In genomic region chr16:89143911-89144675, GRCh38 we compare ENCODE assay signal across 21 cellular contexts. TPM values are rescaled to one million over a fixed set of nuclear protein-coding genes. Genes with fewer than 3 reads are reported as not detected.
DNase-seq lines count a peak whose midpoint lies in the region; ATAC-seq, FAIRE-seq and TF ChIP-seq lines count a peak whose summit lies in the region.
"Had no signal": no experiment of that assay in that cellular context is flagged by ENCODE, and none has a peak within 500 bp of the region (broad histone marks: within the 10 kb centered on the region; RNA-seq: fewer than 3 reads in every experiment).

No MANE protein-coding gene starts in this region.

- H3K4me1 ChIP-seq in Panc1 (ENCODE audit: control insufficient read depth, insufficient read depth, low read length): no peaks in the 10 kb centered on the region
- no peaks in the 10 kb centered on the region for H3K4me1 ChIP-seq in HepG2 (ENCODE audit: insufficient read depth, low read length)
- no peaks in the 10 kb centered on the region for H3K4me1 ChIP-seq in spleen
- H3K4me1 ChIP-seq: BLaER1 treated with 17β-estradiol and CSF1 and Interleukin-3, amounts not matched to agents 10 nM and 100 nM had no signal

- H3K79me2 ChIP-seq in HepG2 (ENCODE audit: insufficient read depth, low read length): no peaks in the 10 kb centered on the region

- H3K27ac Mint-ChIP-seq in activated CD4-positive, alpha-beta T cell treated with anti-CD3 and anti-CD28 coated beads, Interleukin-2, amount 10 ng/mL, durations not matched to agents 7 days and 5 days: peak overlapping the region; percentile 54
- no peak overlapping the region for H3K27ac Mint-ChIP-seq in activated CD4-positive, alpha-beta T cell treated with anti-CD3 and anti-CD28 coated beads, Interleukin-2, amount 10 ng/mL, durations not matched to agents 24 days and 14 days

- peak; percentile 32; the same call in 1 of the 2 replicates for ATAC-seq in Panc1
- ATAC-seq in HepG2: no peak; the same call in 2 of the 3 replicates

- no peak overlapping the region for H3K9ac ChIP-seq in HepG2 (ENCODE audit: insufficient read depth, low read depth, low read length)
- H3K9ac ChIP-seq: BLaER1 treated with 17β-estradiol and CSF1 and Interleukin-3, amounts not matched to agents 10 nM and 100 nM had no signal

- no peaks in the 10 kb centered on the region for H3K27me3 Mint-ChIP-seq in activated CD4-positive, alpha-beta T cell treated with anti-CD3 and anti-CD28 coated beads, Interleukin-2, amount 10 ng/mL, durations not matched to agents 7 days and 5 days
- no peaks in the 10 kb centered on the region for H3K27me3 Mint-ChIP-seq in activated CD4-positive, alpha-beta T cell treated with anti-CD3 and anti-CD28 coated beads, Interleukin-2, amount 10 ng/mL, durations not matched to agents 24 days and 14 days

- no peak for TF ChIP-seq RAD21 in HepG2 (CRISPR knock-in tag; IDR thresholded peaks at IDR 0.05)

- H3K9me3 Mint-ChIP-seq in activated CD4-positive, alpha-beta T cell treated with anti-CD3 and anti-CD28 coated beads, Interleukin-2, amount 10 ng/mL, durations not matched to agents 7 days and 5 days: peaks cover 7% of the 10 kb centered on the region
- H3K9me3 Mint-ChIP-seq in activated CD4-positive, alpha-beta T cell treated with anti-CD3 and anti-CD28 coated beads, Interleukin-2, amount 10 ng/mL, durations not matched to agents 24 days and 14 days: peaks cover 5% of the 10 kb centered on the region

- H4K20me1 ChIP-seq in HepG2 (ENCODE audit: insufficient read depth, low read length): no peaks in the 10 kb centered on the region

- no peak for FAIRE-seq in HepG2 (lab: Jason Lieb, UNC)
- FAIRE-seq: GM19239, RCC 7860 had no signal

- TF ChIP-seq CTCF in Panc1 (IDR thresholded peaks at IDR 0.05) (no peak), HepG2 (CRISPR knock-in tag; IDR thresholded peaks at IDR 0.05) (no peak), spleen (IDR thresholded peaks at IDR 0.05 in 8 of 11, conservative IDR thresholded peaks at IDR 0.05 in 3 of 11) (no peak)

- 90% methylated on average over 20 of the region's 22 CpGs for WGBS in HepG2 (ENCODE audit: low lambda C conversion rate)
- 87 to 95% (median 93%) methylated on average over 22 of the region's 22 CpGs for WGBS in spleen, 5 donors

- no peak overlapping the region for H3K4me2 ChIP-seq in HepG2 (ENCODE audit: low read depth, low read length)
- H3K4me2 ChIP-seq: BLaER1 treated with 17β-estradiol and CSF1 and Interleukin-3, amounts not matched to agents 10 nM and 100 nM had no signal

- H3K9me3 ChIP-seq in Panc1 (ENCODE audit: control insufficient read depth, insufficient read depth, low read depth, low read length) (no peaks in the 10 kb centered on the region), HepG2 (ENCODE audit: low read length) (peaks cover under 1% of the 10 kb centered on the region; the same call in 1 of the 2 replicates), spleen (peaks cover 0 to 13% (median 8%) of the 10 kb centered on the region in 8 donors)

- TF ChIP-seq EP300 in HepG2 (IDR thresholded peaks at IDR 0.05; ENCODE audit: low read depth in 2 of 2, low read length in 2 of 2): no peak
- TF ChIP-seq EP300 in HepG2 (CRISPR knock-in tag; IDR thresholded peaks at IDR 0.05; ENCODE audit: borderline replicate concordance): no peak

- H3K4me3 ChIP-seq in Panc1 (ENCODE audit: low read depth in 2 of 2, low read length in 2 of 2) (no peak overlapping the region), HepG2 (replicated peaks in 1 of 3; ENCODE audit: insufficient read depth in 1 of 3, low read depth in 2 of 3, low read length in 3 of 3) (no peak overlapping the region), spleen (no peak overlapping the region)
- H3K4me3 ChIP-seq: BLaER1 treated with 17β-estradiol and CSF1 and Interleukin-3, amounts not matched to agents 10 nM and 100 nM had no signal

- BruUV-seq in Panc1 (replicated peaks; lab: Mats Ljungman, UMichigan) (no TSS peak), HepG2 (replicated peaks; lab: Mats Ljungman, UMichigan) (no TSS peak)

- TF ChIP-seq POLR2A in HepG2 (IDR thresholded peaks at IDR 0.05; ENCODE audit: insufficient read depth in 1 of 2, low read depth in 2 of 2, low read length in 2 of 2) (no peak), spleen (IDR thresholded peaks at IDR 0.05) (no peak)

- H3K36me3 ChIP-seq in Panc1 (ENCODE audit: control insufficient read depth, insufficient read depth, low read length) (no peaks in the 10 kb centered on the region), HepG2 (replicated peaks in 1 of 2; ENCODE audit: control insufficient read depth in 1 of 2, insufficient read depth in 2 of 2, low read length in 2 of 2) (peaks cover 19 to 37% of the 10 kb centered on the region in 2 experiments; a peak in 3 of 5 replicates), spleen (peaks cover 0 to 99% (median 58%) of the 10 kb centered on the region in 6 donors)

- no peaks in the 10 kb centered on the region for H3K27me3 ChIP-seq in Panc1 (ENCODE audit: control insufficient read depth, insufficient read depth, low read length)
- H3K27me3 ChIP-seq in HepG2 (ENCODE audit: control insufficient read depth in 1 of 2, insufficient read depth in 2 of 2, low read length in 2 of 2): no peaks in the 10 kb centered on the region
- no peaks in the 10 kb centered on the region for H3K27me3 ChIP-seq in spleen (replicated peaks in 1 of 7)
- H3K27me3 ChIP-seq: BLaER1 treated with 17β-estradiol and CSF1 and Interleukin-3, amounts not matched to agents 10 nM and 100 nM had no signal

- no peak overlapping the region for H3K4me3 Mint-ChIP-seq in activated CD4-positive, alpha-beta T cell treated with anti-CD3 and anti-CD28 coated beads, Interleukin-2, amount 10 ng/mL, durations not matched to agents 7 days and 5 days
- H3K4me3 Mint-ChIP-seq in activated CD4-positive, alpha-beta T cell treated with anti-CD3 and anti-CD28 coated beads, Interleukin-2, amount 10 ng/mL, durations not matched to agents 24 days and 14 days: no peak overlapping the region

- peaks cover 34% of the 10 kb centered on the region for H3K36me3 Mint-ChIP-seq in activated CD4-positive, alpha-beta T cell treated with anti-CD3 and anti-CD28 coated beads, Interleukin-2, amount 10 ng/mL, durations not matched to agents 7 days and 5 days (ENCODE audit: low read depth)
- peaks cover 27% of the 10 kb centered on the region for H3K36me3 Mint-ChIP-seq in activated CD4-positive, alpha-beta T cell treated with anti-CD3 and anti-CD28 coated beads, Interleukin-2, amount 10 ng/mL, durations not matched to agents 24 days and 14 days (ENCODE audit: low read depth)

- CTCF ChIA-PET in activated CD4-positive, alpha-beta T cell treated with anti-CD3 and anti-CD28 coated beads, Interleukin-2, amount 10 ng/mL, durations not matched to agents 7 days and 5 days (lab: Charles Lee): no interaction called here
- CTCF ChIA-PET in Panc1 (lab: Charles Lee): no interaction called here
- CTCF ChIA-PET in HepG2 (lab: Yijun Ruan, JAX; ENCODE audit: low intra/inter-chr PET ratio, low total read pairs): no interaction called here

- POLR2A ChIA-PET in activated CD4-positive, alpha-beta T cell treated with anti-CD3 and anti-CD28 coated beads, Interleukin-2, amount 10 ng/mL, durations not matched to agents 7 days and 5 days (lab: Charles Lee): no interaction called here
- POLR2A ChIA-PET in Panc1 (lab: Charles Lee) (no interaction called here), HepG2 (lab: Yijun Ruan, JAX) (no interaction called here)

- no peak overlapping the region for H2AFZ ChIP-seq in HepG2 (ENCODE audit: low read length)

- DNase-seq in activated CD4-positive, alpha-beta T cell treated with anti-CD3 and anti-CD28 coated beads, Interleukin-2, amount 10 ng/mL, durations not matched to agents 7 days and 5 days: no peak
- no peak for DNase-seq in activated CD4-positive, alpha-beta T cell treated with anti-CD3 and anti-CD28 coated beads, Interleukin-2, amount 10 ng/mL, durations not matched to agents 24 days and 14 days
- DNase-seq in Panc1 (ENCODE audit: low read depth, low spot score): no peak
- no peak for DNase-seq in HepG2 (ENCODE audit: low spot score)
- DNase-seq in spleen: peak; percentile 48
- DNase-seq in central memory CD4-positive, alpha-beta T cell: no peak
- DNase-seq in substantia nigra (lab: John Stamatoyannopoulos, UW): no peak
- DNase-seq in amniotic stem cell (lab: John Stamatoyannopoulos, UW): no peak
- DNase-seq: COR-L47, DMS153, HCEC 1CT, IMR-90, Kasumi-1, NCI-H2029, NCI-H2171 treated with DMSO at 0.1 percent for 48 hours, NCI-H510A, NCI-H82 had no signal

- in situ Hi-C loops in Panc1 (cut with HindIII; ENCODE audit: low pct_unique_long_range_greater_than_20kb, low sequenced_read_pairs) (no loop called here), HepG2 (cut with HindIII; ENCODE audit: extremely low pct_ligation_motif_present, low pct_unique_long_range_greater_than_20kb) (no loop called here)

- no peak overlapping the region for H3K27ac ChIP-seq in Panc1 (ENCODE audit: low read length)
- H3K27ac ChIP-seq in HepG2 (ENCODE audit: extremely low read length, insufficient read depth, low read length): no peak overlapping the region
- H3K27ac ChIP-seq in spleen: no peak overlapping the region
- H3K27ac ChIP-seq in substantia nigra (ENCODE audit: low read depth, low read length, poor library complexity, severe bottlenecking): no peak overlapping the region
- H3K27ac ChIP-seq: 22Rv1; BLaER1 treated with 17β-estradiol and CSF1 and Interleukin-3, amounts not matched to agents 10 nM and 100 nM had no signal

- intact Hi-C loops in activated CD4-positive, alpha-beta T cell treated with anti-CD3 and anti-CD28 coated beads, Interleukin-2, amount 10 ng/mL, durations not matched to agents 24 days and 14 days (cut with micrococcal nuclease): no loop called here
- intact Hi-C loops in Panc1 (cut with micrococcal nuclease; ENCODE audit: unreplicated experiment) (no loop called here), HepG2 (cut with micrococcal nuclease; ENCODE audit: unreplicated experiment) (no loop called here), spleen (cut with DNase I; ENCODE audit: low total_unique reads) (no loop called here)

- H3K4me1 Mint-ChIP-seq in activated CD4-positive, alpha-beta T cell treated with anti-CD3 and anti-CD28 coated beads, Interleukin-2, amount 10 ng/mL, durations not matched to agents 7 days and 5 days: no peaks in the 10 kb centered on the region
- no peaks in the 10 kb centered on the region for H3K4me1 Mint-ChIP-seq in activated CD4-positive, alpha-beta T cell treated with anti-CD3 and anti-CD28 coated beads, Interleukin-2, amount 10 ng/mL, durations not matched to agents 24 days and 14 days

RNA-seq across cellular contexts. Expression of gene CDH15, which starts 27.5 kb away (rescaled TPM):
- not detected for total RNA-seq in activated CD4-positive, alpha-beta T cell treated with anti-CD3 and anti-CD28 coated beads, Interleukin-2, amount 10 ng/mL, durations not matched to agents 7 days and 5 days
- total RNA-seq in activated CD4-positive, alpha-beta T cell treated with anti-CD3 and anti-CD28 coated beads, Interleukin-2, amount 10 ng/mL, durations not matched to agents 24 days and 14 days: not detected in 2 replicates
- total RNA-seq in Panc1 (2021; ENCODE audit: unreplicated experiment) (0.51 TPM), HepG2 (2016; rRNA removed; fragmentation: Illumina TruSeq; extraction: Trizol) (1.4 and 2.2 TPM in 2 replicates), spleen (1 to 10 TPM in 5 of 7 donors, under 1 TPM in 2; 0.74 to 7.4 (median 1.5) TPM)
- polyA plus RNA-seq in Panc1 (2012; ENCODE audit: insufficient read length): 0.71 TPM
- total RNA-seq in HepG2 (2016; cell fraction: cytosol; rRNA removed; fragmentation: Illumina TruSeq; extraction: Trizol; ENCODE audit: low read depth): 2.8 and 2.9 TPM in 2 replicates
- total RNA-seq in HepG2 (2016; cell fraction: insoluble cytoplasmic fraction; rRNA removed; fragmentation: Illumina TruSeq; extraction: Trizol): 1.4 and 2.2 TPM in 2 replicates
- total RNA-seq in HepG2 (2016; cell fraction: membrane; rRNA removed; fragmentation: Illumina TruSeq; extraction: Trizol): 3.6 and 3.7 TPM in 2 replicates
- 1.6 and 1.8 TPM in 2 replicates for total RNA-seq in HepG2 (2016; cell fraction: nucleus; rRNA removed; fragmentation: Illumina TruSeq; extraction: Trizol)
- polyA plus RNA-seq in HepG2 (2011; rRNA removed) (0.69 and 0.74 TPM in 2 replicates), spleen (1 to 10 TPM in 1 of 3 donors, under 1 TPM in 2; 0.14 to 1.1 (median 0.57) TPM)
- 0.37 and 1.2 TPM in 2 replicates for polyA plus RNA-seq in HepG2 (2011; cell fraction: cytosol; rRNA removed)
- 1.6 and 2.1 TPM in 2 replicates for polyA plus RNA-seq in HepG2 (2011; cell fraction: nucleus; rRNA removed)
- polyA plus RNA-seq in HepG2 (2012): 0.61 and 0.90 TPM in 2 replicates
- 3.5 and 3.8 TPM in 2 replicates for polyA plus RNA-seq in HepG2 (2016; cell fraction: cytosol; fragmentation: Illumina TruSeq; extraction: Trizol; ENCODE audit: low read depth)
- polyA plus RNA-seq in HepG2 (2016; cell fraction: insoluble cytoplasmic fraction; fragmentation: Illumina TruSeq; extraction: Trizol; ENCODE audit: low read depth): 1.7 and 2.3 TPM in 2 replicates
- polyA plus RNA-seq in HepG2 (2016; cell fraction: membrane; fragmentation: Illumina TruSeq; extraction: Trizol; ENCODE audit: low read depth): 3.3 and 4.1 TPM in 2 replicates
- polyA plus RNA-seq in HepG2 (2016; cell fraction: nucleus; fragmentation: Illumina TruSeq; extraction: Trizol; ENCODE audit: insufficient read depth, low read depth): 3.3 and 3.4 TPM in 2 replicates
- 0.62 TPM in 1 of 2 replicates, not detected in the other for polyA minus RNA-seq in HepG2 (2011; rRNA and poly(A)+ RNA removed; ENCODE audit: low replicate concordance)
- polyA minus RNA-seq in HepG2 (2011; cell fraction: cytosol; rRNA and poly(A)+ RNA removed): 0.40 and 0.62 TPM in 2 replicates
- polyA minus RNA-seq in HepG2 (2011; cell fraction: nucleus; rRNA and poly(A)+ RNA removed): 0.39 TPM in 1 of 2 replicates, not detected in the other

RNA-seq across cellular contexts. Expression of gene ACSF3, which starts 50.4 kb away (rescaled TPM):
- 10 to 100 TPM; 57.3 to 62.0 TPM for total RNA-seq in activated CD4-positive, alpha-beta T cell treated with anti-CD3 and anti-CD28 coated beads, Interleukin-2, amount 10 ng/mL, durations not matched to agents 7 days and 5 days
- total RNA-seq in activated CD4-positive, alpha-beta T cell treated with anti-CD3 and anti-CD28 coated beads, Interleukin-2, amount 10 ng/mL, durations not matched to agents 24 days and 14 days: 41.1 and 41.6 TPM in 2 replicates
- 30.8 TPM for total RNA-seq in Panc1 (2021; ENCODE audit: unreplicated experiment)
- polyA plus RNA-seq in Panc1 (2012; ENCODE audit: insufficient read length): 25.2 TPM
- total RNA-seq in HepG2 (2016; rRNA removed; fragmentation: Illumina TruSeq; extraction: Trizol): 23.5 and 30.6 TPM in 2 replicates
- total RNA-seq in HepG2 (2016; cell fraction: cytosol; rRNA removed; fragmentation: Illumina TruSeq; extraction: Trizol; ENCODE audit: low read depth): 13.8 and 14.5 TPM in 2 replicates
- 22.1 and 29.1 TPM in 2 replicates for total RNA-seq in HepG2 (2016; cell fraction: insoluble cytoplasmic fraction; rRNA removed; fragmentation: Illumina TruSeq; extraction: Trizol)
- 23.0 and 24.3 TPM in 2 replicates for total RNA-seq in HepG2 (2016; cell fraction: membrane; rRNA removed; fragmentation: Illumina TruSeq; extraction: Trizol)
- total RNA-seq in HepG2 (2016; cell fraction: nucleus; rRNA removed; fragmentation: Illumina TruSeq; extraction: Trizol): 19.3 and 21.6 TPM in 2 replicates
- polyA plus RNA-seq in HepG2 (2011; rRNA removed): 14.9 and 16.5 TPM in 2 replicates
- polyA plus RNA-seq in HepG2 (2011; cell fraction: cytosol; rRNA removed): 11.3 and 15.5 TPM in 2 replicates
- polyA plus RNA-seq in HepG2 (2011; cell fraction: nucleus; rRNA removed): 31.3 and 34.0 TPM in 2 replicates
- polyA plus RNA-seq in HepG2 (2012): 16.6 and 17.2 TPM in 2 replicates
- 6.9 and 9.7 TPM in 2 replicates for polyA plus RNA-seq in HepG2 (2016; cell fraction: cytosol; fragmentation: Illumina TruSeq; extraction: Trizol; ENCODE audit: low read depth)
- 21.8 and 22.0 TPM in 2 replicates for polyA plus RNA-seq in HepG2 (2016; cell fraction: insoluble cytoplasmic fraction; fragmentation: Illumina TruSeq; extraction: Trizol; ENCODE audit: low read depth)
- 11.2 and 13.0 TPM in 2 replicates for polyA plus RNA-seq in HepG2 (2016; cell fraction: membrane; fragmentation: Illumina TruSeq; extraction: Trizol; ENCODE audit: low read depth)
- 37.2 and 38.9 TPM in 2 replicates for polyA plus RNA-seq in HepG2 (2016; cell fraction: nucleus; fragmentation: Illumina TruSeq; extraction: Trizol; ENCODE audit: insufficient read depth, low read depth)
- polyA minus RNA-seq in HepG2 (2011; rRNA and poly(A)+ RNA removed; ENCODE audit: low replicate concordance): 46.7 and 47.0 TPM in 2 replicates
- polyA minus RNA-seq in HepG2 (2011; cell fraction: cytosol; rRNA and poly(A)+ RNA removed): 22.4 and 32.0 TPM in 2 replicates
- 35.9 and 36.8 TPM in 2 replicates for polyA minus RNA-seq in HepG2 (2011; cell fraction: nucleus; rRNA and poly(A)+ RNA removed)
- 10 to 100 TPM; 39.9 to 68.1 (median 50.0) TPM for total RNA-seq in spleen
- 10 to 100 TPM; 35.4 to 50.2 (median 45.9) TPM for polyA plus RNA-seq in spleen

RNA-seq across cellular contexts. Expression of gene SLC22A31, which starts 56.2 kb away (rescaled TPM):
- 1 to 10 TPM; 1.8 to 2.8 TPM for total RNA-seq in activated CD4-positive, alpha-beta T cell treated with anti-CD3 and anti-CD28 coated beads, Interleukin-2, amount 10 ng/mL, durations not matched to agents 7 days and 5 days
- 1.4 and 2.3 TPM in 2 replicates for total RNA-seq in activated CD4-positive, alpha-beta T cell treated with anti-CD3 and anti-CD28 coated beads, Interleukin-2, amount 10 ng/mL, durations not matched to agents 24 days and 14 days
- 4.5 TPM for total RNA-seq in Panc1 (2021; ENCODE audit: unreplicated experiment)
- 4.5 TPM for polyA plus RNA-seq in Panc1 (2012; ENCODE audit: insufficient read length)
- 20.6 and 83.3 TPM in 2 replicates for total RNA-seq in HepG2 (2016; rRNA removed; fragmentation: Illumina TruSeq; extraction: Trizol)
- 22.4 and 22.9 TPM in 2 replicates for total RNA-seq in HepG2 (2016; cell fraction: cytosol; rRNA removed; fragmentation: Illumina TruSeq; extraction: Trizol; ENCODE audit: low read depth)
- 17.9 and 83.9 TPM in 2 replicates for total RNA-seq in HepG2 (2016; cell fraction: insoluble cytoplasmic fraction; rRNA removed; fragmentation: Illumina TruSeq; extraction: Trizol)
- total RNA-seq in HepG2 (2016; cell fraction: membrane; rRNA removed; fragmentation: Illumina TruSeq; extraction: Trizol): 38.1 and 39.2 TPM in 2 replicates
- total RNA-seq in HepG2 (2016; cell fraction: nucleus; rRNA removed; fragmentation: Illumina TruSeq; extraction: Trizol): 88.9 and 114 TPM in 2 replicates
- 67.3 and 98.2 TPM in 2 replicates for polyA plus RNA-seq in HepG2 (2011; rRNA removed)
- polyA plus RNA-seq in HepG2 (2011; cell fraction: cytosol; rRNA removed): 27.2 and 52.1 TPM in 2 replicates
- 1,312 and 1,533 TPM in 2 replicates for polyA plus RNA-seq in HepG2 (2011; cell fraction: nucleus; rRNA removed)
- 45.8 and 48.2 TPM in 2 replicates for polyA plus RNA-seq in HepG2 (2012)
- polyA plus RNA-seq in HepG2 (2016; cell fraction: cytosol; fragmentation: Illumina TruSeq; extraction: Trizol; ENCODE audit: low read depth): 27.4 and 28.3 TPM in 2 replicates
- polyA plus RNA-seq in HepG2 (2016; cell fraction: insoluble cytoplasmic fraction; fragmentation: Illumina TruSeq; extraction: Trizol; ENCODE audit: low read depth): 23.8 and 26.1 TPM in 2 replicates
- 29.3 and 31.7 TPM in 2 replicates for polyA plus RNA-seq in HepG2 (2016; cell fraction: membrane; fragmentation: Illumina TruSeq; extraction: Trizol; ENCODE audit: low read depth)
- 322 and 325 TPM in 2 replicates for polyA plus RNA-seq in HepG2 (2016; cell fraction: nucleus; fragmentation: Illumina TruSeq; extraction: Trizol; ENCODE audit: insufficient read depth, low read depth)
- 51.6 TPM in 1 of 2 replicates, not detected in the other for polyA minus RNA-seq in HepG2 (2011; rRNA and poly(A)+ RNA removed; ENCODE audit: low replicate concordance)
- 17.1 and 21.0 TPM in 2 replicates for polyA minus RNA-seq in HepG2 (2011; cell fraction: cytosol; rRNA and poly(A)+ RNA removed)
- 89.4 and 90.8 TPM in 2 replicates for polyA minus RNA-seq in HepG2 (2011; cell fraction: nucleus; rRNA and poly(A)+ RNA removed)
- 1 to 10 TPM in 6 of 7 donors, under 1 TPM in 1; 0.98 to 8.3 (median 4.9) TPM for total RNA-seq in spleen
- 1 to 10 TPM; 1.1 to 5.6 (median 4.2) TPM for polyA plus RNA-seq in spleen
